In genomic region chr18:62697636-62698035, GRCh38 we compare ENCODE assay signal across 6 cellular contexts.
"Had no signal": no experiment of that assay in that cellular context is flagged by ENCODE, and none has a peak within 500 bp of the region (broad histone marks: within the 10 kb centered on the region; RNA-seq: fewer than 3 reads in every experiment).

No MANE protein-coding gene starts in this region.

- H3K9ac ChIP-seq: KMS-11 had no signal

- DNase-seq: H9, HCEC 1CT, Karpas-422, KBM-7 had no signal

- H3K27ac ChIP-seq: KMS-11 had no signal

- H3K4me3 ChIP-seq: GM23338 had no signal

- ATAC-seq: GM23338 had no signal
